In the genomic region with DNA sequence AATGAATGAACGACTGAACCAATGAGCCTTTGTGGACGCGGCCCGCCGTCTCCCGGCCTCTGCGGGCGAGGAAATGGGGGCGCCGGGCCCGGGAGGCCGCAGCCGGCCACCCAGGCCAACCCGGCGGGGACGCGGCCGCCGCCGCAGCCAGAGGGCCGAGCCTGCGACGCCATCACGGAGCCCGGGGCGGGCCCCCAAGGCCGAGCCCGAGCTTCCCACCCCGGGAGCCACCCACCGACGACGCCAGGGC, we compare ENCODE assay signal across 8 cellular contexts. TPM values are rescaled to one million over a fixed set of nuclear protein-coding genes. Genes with fewer than 3 reads are reported as not detected.
DNase-seq lines count a peak whose midpoint lies in the region; ATAC-seq and TF ChIP-seq lines count a peak whose summit lies in the region.

No MANE protein-coding gene starts in this region.

- H3K4me3 ChIP-seq in CD8-positive, alpha-beta memory T cell (ENCODE audit: low read length), result peak overlapping the region; percentile 46
- H3K4me3 ChIP-seq in HUES6 (ENCODE audit: low read depth, low read length) (peak overlapping the region; percentile 92), colonic mucosa (peak overlapping the region; percentile 93), neural progenitor cell (peak overlapping the region; percentile 98)

- H3K9ac ChIP-seq in HUES6 (ENCODE audit: low read length) (peak overlapping the region; percentile 80), colonic mucosa (ENCODE audit: low read depth in 2 of 2, low read length in 2 of 2) (peak overlapping the region; percentile 91), neural progenitor cell (peak overlapping the region; percentile 88)

- peak overlapping the region; percentile 70 for H3K27ac ChIP-seq in CD8-positive, alpha-beta memory T cell (ENCODE audit: low read depth, low read length)
- H3K27ac ChIP-seq in HUES6 (ENCODE audit: low read depth, low read length) (no peak overlapping the region; the same call in 1 of the 2 replicates), colonic mucosa (peak overlapping the region; percentile 96), neural progenitor cell (peak overlapping the region; percentile 67)

- ATAC-seq in GM19324 (IDR thresholded peaks at IDR 0.05; ENCODE audit: low FRiP score, unreplicated experiment), result no peak
- no peak for ATAC-seq in GM21381 (IDR thresholded peaks at IDR 0.05; ENCODE audit: unreplicated experiment)

- H2AFZ ChIP-seq in neural progenitor cell (replicated peaks), result peak overlapping the region; percentile 99

- H3K27ac Mint-ChIP-seq in CD8-positive, alpha-beta memory T cell, result peak overlapping the region; percentile 47 to 97 (median 90)
- no peak overlapping the region for H3K27ac Mint-ChIP-seq in neural progenitor cell

- no peak for TF ChIP-seq CTCF in colonic mucosa (IDR thresholded peaks at IDR 0.05)
- no peak for TF ChIP-seq CTCF in neural progenitor cell (IDR thresholded peaks at IDR 0.05)

- H3K4me3 Mint-ChIP-seq in CD8-positive, alpha-beta memory T cell, result peak overlapping the region; percentile 87 to 97 (median 92)
- peak overlapping the region; percentile 99 for H3K4me3 Mint-ChIP-seq in neural progenitor cell

- CTCF ChIA-PET in CD8-positive, alpha-beta memory T cell (lab: Charles Lee), result no interaction called here

- intact Hi-C loops in colonic mucosa (cut with DNase I), result no loop called here

- peaks cover 3 to 41% (median 4%) of the 10 kb centered on the region in 3 donors for H3K36me3 Mint-ChIP-seq in CD8-positive, alpha-beta memory T cell
- H3K36me3 Mint-ChIP-seq in neural progenitor cell, result peaks cover 27% of the 10 kb centered on the region

- H3K9me3 ChIP-seq in CD8-positive, alpha-beta memory T cell (ENCODE audit: low read length), result no peaks in the 10 kb centered on the region
- H3K9me3 ChIP-seq in HUES6 (ENCODE audit: control insufficient read depth, insufficient read depth, low read depth, low read length), result peaks cover 12% of the 10 kb centered on the region
- no peaks in the 10 kb centered on the region for H3K9me3 ChIP-seq in colonic mucosa
- H3K9me3 ChIP-seq in neural progenitor cell (ENCODE audit: low read depth), result peaks cover 5% of the 10 kb centered on the region

- H3F3A ChIP-seq in neural progenitor cell (ENCODE audit: low read depth), result peaks cover 23% of the 10 kb centered on the region

- no peaks in the 10 kb centered on the region for H3K27me3 ChIP-seq in CD8-positive, alpha-beta memory T cell (ENCODE audit: insufficient read depth, low read length, poor library complexity, severe bottlenecking)
- H3K27me3 ChIP-seq in HUES6 (ENCODE audit: control insufficient read depth, insufficient read depth, low read length) (no peaks in the 10 kb centered on the region), colonic mucosa (no peaks in the 10 kb centered on the region), neural progenitor cell (no peaks in the 10 kb centered on the region)

- H3K4me1 ChIP-seq in CD8-positive, alpha-beta memory T cell (ENCODE audit: insufficient read depth, low read length), result peaks cover 20% of the 10 kb centered on the region
- H3K4me1 ChIP-seq in HUES6 (ENCODE audit: control insufficient read depth, insufficient read depth, low read length) (0 out of 2 replicates have a peak, but pooled peaks cover 3% of the 10 kb centered on the region), colonic mucosa (no peaks in the 10 kb centered on the region), neural progenitor cell (peaks cover 4% of the 10 kb centered on the region)

- H4K20me1 ChIP-seq in neural progenitor cell (ENCODE audit: low read depth), result peaks cover 57% of the 10 kb centered on the region

- DNase-seq in CD8-positive, alpha-beta memory T cell, result no peak
- DNase-seq in colonic mucosa (no peak), neural progenitor cell (ENCODE audit: low spot score) (peak; percentile 75), Ammon's horn (ENCODE audit: low spot score) (no peak)
- DNase-seq in effector CD4-positive, alpha-beta T cell, result no peak

- peaks cover 5% of the 10 kb centered on the region for H3K36me3 ChIP-seq in CD8-positive, alpha-beta memory T cell (ENCODE audit: insufficient read depth, low read length)
- H3K36me3 ChIP-seq in HUES6 (ENCODE audit: control insufficient read depth, insufficient read depth, low read length) (peaks cover 50% of the 10 kb centered on the region), colonic mucosa (no peaks in the 10 kb centered on the region), neural progenitor cell (no peaks in the 10 kb centered on the region)

- H3K79me2 ChIP-seq in neural progenitor cell (ENCODE audit: low read depth), result peaks cover 90% of the 10 kb centered on the region

- peaks cover 0 to 3% of the 10 kb centered on the region in 2 donors for H3K27me3 Mint-ChIP-seq in CD8-positive, alpha-beta memory T cell
- H3K27me3 Mint-ChIP-seq in neural progenitor cell (ENCODE audit: insufficient read depth, low read depth), result peaks cover 3% of the 10 kb centered on the region

- H3K9me3 Mint-ChIP-seq in CD8-positive, alpha-beta memory T cell, result no peaks in the 10 kb centered on the region
- peaks cover 5% of the 10 kb centered on the region for H3K9me3 Mint-ChIP-seq in neural progenitor cell

- POLR2A ChIA-PET in CD8-positive, alpha-beta memory T cell (lab: Charles Lee), result interaction anchor here (0.5 kb wide), 1 partner anchor 1174 kb away, joined by 3 read pairs; no protein-coding TSS in a partner anchor

- H3K4me1 Mint-ChIP-seq in CD8-positive, alpha-beta memory T cell, result peaks cover 26 to 44% (median 39%) of the 10 kb centered on the region in 3 donors
- H3K4me1 Mint-ChIP-seq in neural progenitor cell, result peaks cover 21% of the 10 kb centered on the region

- H3K4me2 ChIP-seq in neural progenitor cell, result peak overlapping the region; percentile 96

RNA-seq across cellular contexts. Expression of a gene that starts 0.2 kb away (rescaled TPM):
- total RNA-seq in CD8-positive, alpha-beta memory T cell, result 10 to 100 TPM; 77.6 to 81.2 TPM
- 10.0 TPM for polyA plus RNA-seq in CD8-positive, alpha-beta memory T cell
- total RNA-seq in colonic mucosa, result 10 to 100 TPM; 44.1 to 55.3 TPM
- total RNA-seq in neural progenitor cell (ENCODE audit: low replicate concordance), result 123 and 125 TPM in 2 replicates

RNA-seq across cellular contexts. Expression of a gene that starts 0.3 kb away (rescaled TPM):
- 10 to 100 TPM; 57.6 to 61.9 TPM for total RNA-seq in CD8-positive, alpha-beta memory T cell
- 34.1 TPM for polyA plus RNA-seq in CD8-positive, alpha-beta memory T cell
- 10 to 100 TPM; 15.0 to 29.4 TPM for total RNA-seq in colonic mucosa
- 18.1 and 35.0 TPM in 2 replicates for total RNA-seq in neural progenitor cell (ENCODE audit: low replicate concordance)

RNA-seq across cellular contexts. Expression of a gene that starts 30.7 kb away (rescaled TPM):
- total RNA-seq in CD8-positive, alpha-beta memory T cell, result 10 to 100 TPM; 10.4 to 11.3 TPM
- 19.3 TPM for polyA plus RNA-seq in CD8-positive, alpha-beta memory T cell
- total RNA-seq in colonic mucosa (1 to 10 TPM; 3.7 to 7.9 TPM), neural progenitor cell (ENCODE audit: low replicate concordance) (4.0 and 6.2 TPM in 2 replicates)

Comparison
In these comparisons a context has a peak if more than half of its experiments do, and no peak if none do; other contexts are left out.
1. H3K4me3 ChIP-seq: peak in every context shown above with its lines; median percentile 98 in neural progenitor cell; 93 in colonic mucosa; 92 in HUES6; 46 in CD8-positive, alpha-beta memory T cell.